Comparison of ENCODE assay signal across 7 cellular contexts in genomic region chr15:64894395-64895056, GRCh38.
DNase-seq lines count a peak whose midpoint lies in the region; ATAC-seq and TF ChIP-seq lines count a peak whose summit lies in the region.

No MANE protein-coding gene starts in this region.

- H3K9ac ChIP-seq in HUES6 (ENCODE audit: low read length), result peak overlapping the region; percentile 48

- no peaks in the 10 kb centered on the region for H3K36me3 ChIP-seq in HUES6 (ENCODE audit: control insufficient read depth, insufficient read depth, low read length)

- ATAC-seq in GM19397 (IDR thresholded peaks at IDR 0.05; ENCODE audit: unreplicated experiment), result peak; percentile 35

- H3K27ac ChIP-seq in HUES6 (ENCODE audit: low read depth, low read length), result no peak overlapping the region

- no peaks in the 10 kb centered on the region; the same call in 1 of the 2 replicates for H3K9me3 ChIP-seq in HUES6 (ENCODE audit: control insufficient read depth, insufficient read depth, low read depth, low read length)

- H3K27me3 ChIP-seq in HUES6 (ENCODE audit: control insufficient read depth, insufficient read depth, low read length), result no peaks in the 10 kb centered on the region

- peaks cover 34% of the 10 kb centered on the region for H3K4me1 ChIP-seq in HUES6 (ENCODE audit: control insufficient read depth, insufficient read depth, low read length)

- H3K4me3 ChIP-seq in HUES6 (ENCODE audit: low read depth, low read length) (peak overlapping the region; percentile 52), fibroblast of pulmonary artery (replicated peaks; ENCODE audit: low read depth, low read length) (peak overlapping the region; percentile 22), retinal pigment epithelial cell (ENCODE audit: low read length) (peak overlapping the region; percentile 9)

- peak; percentile 83 for DNase-seq in activated CD8-positive, alpha-beta memory T cell treated with anti-CD3 and anti-CD28 coated beads, Interleukin-2, amount 50 U/mL, for 48 hours
- DNase-seq in fibroblast of pulmonary artery (ENCODE audit: low read depth) (no peak), retinal pigment epithelial cell (ENCODE audit: low read depth) (no peak), NCI-H1417 (lab: John Stamatoyannopoulos, UW) (no peak), NCI-H2107 (lab: John Stamatoyannopoulos, UW) (no peak)

- TF ChIP-seq CTCF in fibroblast of pulmonary artery (IDR thresholded peaks at IDR 0.05; ENCODE audit: low read length, missing control alignments), result no peak
- no peak for TF ChIP-seq CTCF in retinal pigment epithelial cell (conservative IDR thresholded peaks at IDR 0.05; ENCODE audit: low read depth, low read length)
